8 cellular contexts compared by ENCODE assay signal in genomic region chr1:38873027-38873969, GRCh38. TPM values are rescaled to one million over a fixed set of nuclear protein-coding genes. Genes with fewer than 3 reads are reported as not detected.
DNase-seq lines count a peak whose midpoint lies in the region; ATAC-seq and TF ChIP-seq lines count a peak whose summit lies in the region.

TSS of gene MYCBP (minus strand) at chr1:38873348. CDS start at chr1:38873305, 43 bp downstream.

- H3K27ac Mint-ChIP-seq in activated naive CD4-positive, alpha-beta T cell treated with anti-CD3 and anti-CD28 coated beads for 36 hours, result peak within 1 kb of the TSS; percentile 57

- DNase-seq in GM03348 (ENCODE audit: low spot score), result peak; percentile 99
- DNase-seq in HFF-Myc (ENCODE audit: extremely low read depth, low read depth), result peak; percentile 87
- peak; percentile 97 for DNase-seq in NAMALWA (ENCODE audit: low spot score)
- peak; percentile 91 for DNase-seq in SK-N-DZ (ENCODE audit: low spot score)
- DNase-seq in activated naive CD4-positive, alpha-beta T cell treated with anti-CD3 and anti-CD28 coated beads for 36 hours, result peak; percentile 97
- DNase-seq in substantia nigra (lab: John Stamatoyannopoulos, UW), result peak; percentile 77 to 98 (median 94)

- H3K36me3 ChIP-seq in gastroesophageal sphincter (no peaks in the 10 kb centered on the region), neutrophil (no peaks in the 10 kb centered on the region)

- H3K4me1 Mint-ChIP-seq in activated naive CD4-positive, alpha-beta T cell treated with anti-CD3 and anti-CD28 coated beads for 36 hours (ENCODE audit: low read depth), result peaks cover 19% of the 10 kb centered on the region

- peak within 1 kb of the TSS; percentile 86 for H3K4me3 Mint-ChIP-seq in activated naive CD4-positive, alpha-beta T cell treated with anti-CD3 and anti-CD28 coated beads for 36 hours

- H3K27ac ChIP-seq in gastroesophageal sphincter (peak within 1 kb of the TSS; percentile 10 to 80 (median 73)), neutrophil (peak within 1 kb of the TSS; percentile 80), substantia nigra (ENCODE audit: low read depth, low read length, poor library complexity, severe bottlenecking) (peak within 1 kb of the TSS; percentile 71)

- H3K9me3 ChIP-seq in gastroesophageal sphincter (no peaks in the 10 kb centered on the region), neutrophil (no peaks in the 10 kb centered on the region)

- TF ChIP-seq EP300 in gastroesophageal sphincter (IDR thresholded peaks at IDR 0.05), result no peak

- TF ChIP-seq CTCF in HFF-Myc (IDR thresholded peaks at IDR 0.05; ENCODE audit: low read depth, low read length, missing control alignments) (no peak), gastroesophageal sphincter (IDR thresholded peaks at IDR 0.05) (peak in 3 of 4 experiments; percentile 21 to 46 (median 35)), neutrophil (IDR thresholded peaks at IDR 0.05) (peak; percentile 63)

- WGBS in gastroesophageal sphincter (ENCODE audit: low coverage in 1 of 2), 2 donors, result 0% methylated on average over 4 to 7 of the region's 69 CpGs

- intact Hi-C loops in activated naive CD4-positive, alpha-beta T cell treated with anti-CD3 and anti-CD28 coated beads for 36 hours (cut with micrococcal nuclease), result loop anchor here (1.0 to 2.0 kb wide), 3 partner anchors 14 to 154 kb away; partner anchors contain the start of genes AKIRIN1, NDUFS5 and RRAGC

- no peaks in the 10 kb centered on the region for H3K27me3 Mint-ChIP-seq in activated naive CD4-positive, alpha-beta T cell treated with anti-CD3 and anti-CD28 coated beads for 36 hours (ENCODE audit: low read depth)

- H3K27me3 ChIP-seq in gastroesophageal sphincter (no peaks in the 10 kb centered on the region), neutrophil (no peaks in the 10 kb centered on the region)

- no peaks in the 10 kb centered on the region for H3K9me3 Mint-ChIP-seq in activated naive CD4-positive, alpha-beta T cell treated with anti-CD3 and anti-CD28 coated beads for 36 hours

- no peaks in the 10 kb centered on the region for H3K36me3 Mint-ChIP-seq in activated naive CD4-positive, alpha-beta T cell treated with anti-CD3 and anti-CD28 coated beads for 36 hours (ENCODE audit: low read depth)

- H3K4me3 ChIP-seq in HFF-Myc (replicated peaks; ENCODE audit: low read depth, low read length) (peak within 1 kb of the TSS; percentile 93), gastroesophageal sphincter (peak within 1 kb of the TSS; percentile 51 to 86), neutrophil (ENCODE audit: low read depth in 1 of 2, low read length in 1 of 2) (peak within 1 kb of the TSS; percentile 76 to 93)

- peak; percentile 99 for ATAC-seq in gastroesophageal sphincter

- peak; percentile 13 to 18 for TF ChIP-seq POLR2A in gastroesophageal sphincter (IDR thresholded peaks at IDR 0.05)

- H3K4me1 ChIP-seq in gastroesophageal sphincter, result peaks cover 0 to 20% (median 7%) of the 10 kb centered on the region in 3 donors
- peaks cover 25 to 28% of the 10 kb centered on the region in 2 experiments for H3K4me1 ChIP-seq in neutrophil (ENCODE audit: control insufficient read depth in 1 of 2, insufficient read depth in 1 of 2, low read depth in 1 of 2, low read length in 1 of 2)

- CTCF ChIA-PET in activated naive CD4-positive, alpha-beta T cell treated with anti-CD3 and anti-CD28 coated beads for 36 hours (lab: Charles Lee), result interaction anchor here (2.8 kb wide), 1 partner anchor 219 kb away, joined by 11 read pairs; no protein-coding TSS in a partner anchor

RNA-seq across cellular contexts. Expression of gene MYCBP, which starts in this region (rescaled TPM):
- 22.2 and 24.4 TPM in 2 replicates for polyA plus RNA-seq in SK-N-DZ (2014; cell fraction: cytosol; rRNA removed)
- 16.0 and 18.9 TPM in 2 replicates for polyA plus RNA-seq in SK-N-DZ (2014; cell fraction: nucleus; rRNA removed)
- 10 to 100 TPM; 54.6 to 58.0 TPM for total RNA-seq in activated naive CD4-positive, alpha-beta T cell treated with anti-CD3 and anti-CD28 coated beads for 36 hours
- total RNA-seq in gastroesophageal sphincter, result 10 to 100 TPM; 19.3 to 25.8 (median 21.5) TPM

Comparison
In these comparisons a context has a peak if more than half of its experiments do, and no peak if none do; other contexts are left out.
1. Peak in every context shown above with its lines: DNase-seq, ATAC-seq, H3K4me3 ChIP-seq and H3K27ac ChIP-seq.